Comparison of ENCODE assay signal across 15 cellular contexts in genomic region chr5:76732405-76733048, GRCh38. TPM values are rescaled to one million over a fixed set of nuclear protein-coding genes. Genes with fewer than 3 reads are reported as not detected.
DNase-seq lines count a peak whose midpoint lies in the region; ATAC-seq and TF ChIP-seq lines count a peak whose summit lies in the region.
"Had no signal": no experiment of that assay in that cellular context is flagged by ENCODE, and none has a peak within 500 bp of the region (broad histone marks: within the 10 kb centered on the region; RNA-seq: fewer than 3 reads in every experiment).

No MANE protein-coding gene starts in this region.

- H3K4me1 ChIP-seq in Peyer's patch, result no peaks in the 10 kb centered on the region
- no peaks in the 10 kb centered on the region for H3K4me1 ChIP-seq in colonic mucosa
- peaks cover 0 to 5% (median 0%) of the 10 kb centered on the region in 4 donors for H3K4me1 ChIP-seq in transverse colon
- no peaks in the 10 kb centered on the region for H3K4me1 ChIP-seq in body of pancreas
- H3K4me1 ChIP-seq: breast epithelium had no signal

- no peak overlapping the region for H3K4me3 Mint-ChIP-seq in glutamatergic neuron (ENCODE audit: unreplicated experiment)

- ATAC-seq in body of pancreas, result no peak
- ATAC-seq: HCT116, PC-3 had no signal

- H3K27me3 Mint-ChIP-seq in glutamatergic neuron (ENCODE audit: unreplicated experiment), result peaks cover 3% of the 10 kb centered on the region

- TF ChIP-seq CTCF in Peyer's patch (IDR thresholded peaks at IDR 0.05) (no peak), colonic mucosa (IDR thresholded peaks at IDR 0.05) (no peak), transverse colon (IDR thresholded peaks at IDR 0.05) (no peak), body of pancreas (IDR thresholded peaks at IDR 0.05) (no peak), GM13976 (IDR thresholded peaks at IDR 0.05; ENCODE audit: borderline replicate concordance, control extremely low read depth, extremely low read depth, insufficient read depth, missing control alignments) (no peak), glutamatergic neuron (IDR thresholded peaks at IDR 0.05; ENCODE audit: partially characterized antibody, unreplicated experiment) (no peak)

- peak overlapping the region in 2 of 4 donors; percentile 10 to 11 for H3K4me3 ChIP-seq in Peyer's patch
- H3K4me3 ChIP-seq in colonic mucosa, result no peak overlapping the region
- no peak overlapping the region for H3K4me3 ChIP-seq in transverse colon
- no peak overlapping the region for H3K4me3 ChIP-seq in body of pancreas
- H3K4me3 ChIP-seq: breast epithelium had no signal

- peaks cover 13% of the 10 kb centered on the region for H3K4me1 Mint-ChIP-seq in glutamatergic neuron (ENCODE audit: low read depth, unreplicated experiment)

- TF ChIP-seq EP300 in transverse colon (IDR thresholded peaks at IDR 0.05; ENCODE audit: low read depth), result no peak

- TF ChIP-seq POLR2A in Peyer's patch (IDR thresholded peaks at IDR 0.05) (no peak), transverse colon (IDR thresholded peaks at IDR 0.05) (no peak), body of pancreas (IDR thresholded peaks at IDR 0.05) (no peak)

- in situ Hi-C loops in transverse colon (cut with MboI; ENCODE audit: low pct_ligation_motif_present in 1 of 4, low pct_unique_long_range_greater_than_20kb in 1 of 4, low sequenced_read_pairs in 3 of 4), result no loop called here
- in situ Hi-C loops in GM13976 (cut with MboI; ENCODE audit: low sequenced_read_pairs, unreplicated experiment), result no loop called here

- H3K27ac ChIP-seq in Peyer's patch (peak overlapping the region; percentile 41 to 73 (median 69)), colonic mucosa (peak overlapping the region; percentile 51), transverse colon (peak overlapping the region; percentile 38 to 66 (median 50)), body of pancreas (no peak overlapping the region)
- H3K27ac ChIP-seq: WERI-Rb-1 had no signal

- intact Hi-C loops in colonic mucosa (cut with DNase I), result no loop called here
- intact Hi-C loops in transverse colon (cut with DNase I; ENCODE audit: low total_unique reads), result no loop called here
- intact Hi-C loops in body of pancreas (cut with DNase I), result no loop called here

- H3K27me3 ChIP-seq in Peyer's patch (no peaks in the 10 kb centered on the region), colonic mucosa (no peaks in the 10 kb centered on the region), transverse colon (no peaks in the 10 kb centered on the region), body of pancreas (no peaks in the 10 kb centered on the region)
- H3K27me3 ChIP-seq: breast epithelium had no signal

- no peak overlapping the region for H3K9ac ChIP-seq in colonic mucosa (ENCODE audit: low read depth in 2 of 2, low read length in 2 of 2)

- WGBS in transverse colon (ENCODE audit: low coverage in 1 of 2), 2 donors, result 85% methylated on average over 15 of the region's 15 CpGs; no CpG with 5 or more reads in 1 of the 2 donors
- 80 to 82% methylated on average over 15 of the region's 15 CpGs for WGBS in body of pancreas, 2 donors

- H3K27ac Mint-ChIP-seq in glutamatergic neuron (ENCODE audit: unreplicated experiment), result no peak overlapping the region

- DNase-seq in activated naive CD4-positive, alpha-beta T cell treated with Interleukin-2 at 50 U/mL for 16 hours, result peak; percentile 5
- no peak for DNase-seq in activated naive CD4-positive, alpha-beta T cell treated with anti-CD3 and anti-CD28 coated beads, Interleukin-2, amount 50 U/mL, for 16 hours
- DNase-seq in Peyer's patch (no peak), colonic mucosa (no peak), transverse colon (no peak), body of pancreas (no peak), GM13976 (ENCODE audit: low spot score) (no peak), glutamatergic neuron (no peak)
- DNase-seq: foreskin melanocyte, NCI-H1694, NCI-H446, PC-3, WERI-Rb-1 had no signal

- H3K36me3 ChIP-seq in Peyer's patch (no peaks in the 10 kb centered on the region), colonic mucosa (no peaks in the 10 kb centered on the region), transverse colon (peaks cover 0 to 7% (median 0%) of the 10 kb centered on the region in 4 donors), body of pancreas (replicated peaks in 1 of 2; ENCODE audit: insufficient read depth in 1 of 2, low read depth in 2 of 2) (no peaks in the 10 kb centered on the region)
- H3K36me3 ChIP-seq: breast epithelium had no signal

- peaks cover 3% of the 10 kb centered on the region for H3K9me3 Mint-ChIP-seq in glutamatergic neuron (ENCODE audit: unreplicated experiment)

- H3K9me3 ChIP-seq in Peyer's patch, result peaks cover 0 to 19% (median 0%) of the 10 kb centered on the region in 4 donors
- no peaks in the 10 kb centered on the region for H3K9me3 ChIP-seq in colonic mucosa
- peaks cover 10 to 18% of the 10 kb centered on the region in 2 donors for H3K9me3 ChIP-seq in transverse colon
- peaks cover 0 to 14% (median 0%) of the 10 kb centered on the region in 3 donors for H3K9me3 ChIP-seq in body of pancreas

- peaks cover 35% of the 10 kb centered on the region for H3K36me3 Mint-ChIP-seq in glutamatergic neuron (ENCODE audit: unreplicated experiment)

RNA-seq across cellular contexts. Expression of gene F2R, which starts 16.6 kb away (rescaled TPM):
- 10 to 100 TPM in 2 of 4 donors, 1 to 10 TPM in 2; 5.0 to 11.4 (median 8.5) TPM for total RNA-seq in Peyer's patch
- 1 to 10 TPM; 3.6 to 8.1 TPM for total RNA-seq in colonic mucosa
- 10 to 100 TPM in 1 of 4 donors, 1 to 10 TPM in 2, under 1 TPM in 1; 0.75 to 10.7 (median 6.8) TPM for total RNA-seq in transverse colon
- 10 to 100 TPM in 1 of 2 donors, 1 to 10 TPM in 1; 2.3 to 13.0 TPM for total RNA-seq in body of pancreas
- 59.3 TPM for total RNA-seq in glutamatergic neuron (ENCODE audit: unreplicated experiment)

Comparison
In these comparisons a context has a peak if more than half of its experiments do, and no peak if none do; other contexts are left out.
1. H3K27ac ChIP-seq: peak in Peyer's patch (4 of 4), colonic mucosa (single experiment) and transverse colon (4 of 4); none in body of pancreas (0 of 4).